Comparison of ENCODE assay signal across 8 cellular contexts in genomic region chr1:167455786-167456446, GRCh38.
DNase-seq lines count a peak whose midpoint lies in the region; ATAC-seq and TF ChIP-seq lines count a peak whose summit lies in the region.

No MANE protein-coding gene starts in this region.

- H3K4me1 ChIP-seq in DOHH2 (ENCODE audit: control insufficient read depth, low read length) (peaks cover 20% of the 10 kb centered on the region), HUES6 (ENCODE audit: control insufficient read depth, insufficient read depth, low read length) (peaks cover 26% of the 10 kb centered on the region; the same call in 1 of the 2 replicates), heart left ventricle (peaks cover 0 to 26% (median 5%) of the 10 kb centered on the region in 12 donors)

- no peaks in the 10 kb centered on the region for H3K79me2 ChIP-seq in DOHH2 (ENCODE audit: control insufficient read depth, low read length)

- intact Hi-C loops in heart left ventricle (cut with DNase I) = loop anchor here in 6 of 10 donors (5.0 to 10.0 kb wide), 3 partner anchors 71 to 79 kb away; no protein-coding TSS in a partner anchor

- no peaks in the 10 kb centered on the region for H4K20me1 ChIP-seq in DOHH2 (ENCODE audit: control insufficient read depth, insufficient read depth, low read depth, low read length)

- TF ChIP-seq CTCF in DOHH2 (IDR thresholded peaks at IDR 0.05; ENCODE audit: low read depth, low read length, poor library complexity, severe bottlenecking) (no peak), heart left ventricle (IDR thresholded peaks at IDR 0.05) (no peak)

- peak overlapping the region; percentile 100 for H3K4me2 ChIP-seq in DOHH2 (ENCODE audit: low read length)

- peak overlapping the region; percentile 79 for H3K4me3 Mint-ChIP-seq in activated naive CD4-positive, alpha-beta T cell treated with anti-CD3 and anti-CD28 coated beads, Interleukin-2, amount 50 U/mL, for 24 hours

- no peak overlapping the region for H3K9ac ChIP-seq in HUES6 (ENCODE audit: low read length)

- peaks cover 69% of the 10 kb centered on the region for H3K4me1 Mint-ChIP-seq in activated naive CD4-positive, alpha-beta T cell treated with anti-CD3 and anti-CD28 coated beads, Interleukin-2, amount 50 U/mL, for 24 hours

- DNase-seq in heart left ventricle = peak in 4 of 5 donors; percentile 40 to 51 (median 46)
- DNase-seq in pons (ENCODE audit: low spot score) = peak; percentile 7
- no peak for DNase-seq in NCI-H446 (lab: John Stamatoyannopoulos, UW)
- no peak for DNase-seq in GDM1 (lab: John Stamatoyannopoulos, UW)

- H3K9me2 ChIP-seq in DOHH2 (replicated peaks; ENCODE audit: control insufficient read depth, low read length) = no peaks in the 10 kb centered on the region

- 0 out of 2 replicates have a peak, but pooled peaks cover 4% of the 10 kb centered on the region for H3F3A ChIP-seq in DOHH2 (ENCODE audit: control insufficient read depth, insufficient read depth)

- H3K36me3 Mint-ChIP-seq in activated naive CD4-positive, alpha-beta T cell treated with anti-CD3 and anti-CD28 coated beads, Interleukin-2, amount 50 U/mL, for 24 hours = no peaks in the 10 kb centered on the region

- H3K27me3 ChIP-seq in DOHH2 (ENCODE audit: control insufficient read depth, low read length) (peaks cover 29% of the 10 kb centered on the region), HUES6 (ENCODE audit: control insufficient read depth, insufficient read depth, low read length) (peaks cover 39% of the 10 kb centered on the region), heart left ventricle (no peaks in the 10 kb centered on the region)

- no peaks in the 10 kb centered on the region for H3K9me3 ChIP-seq in DOHH2 (ENCODE audit: control insufficient read depth, insufficient read depth, low read length)
- H3K9me3 ChIP-seq in HUES6 (ENCODE audit: control insufficient read depth, insufficient read depth, low read depth, low read length) = no peaks in the 10 kb centered on the region
- no peaks in the 10 kb centered on the region for H3K9me3 ChIP-seq in heart left ventricle

- H3K27ac ChIP-seq in DOHH2 (ENCODE audit: low read depth, low read length) = no peak overlapping the region
- H3K27ac ChIP-seq in HUES6 (ENCODE audit: low read depth, low read length) = no peak overlapping the region
- peak overlapping the region; percentile 66 to 94 (median 86) for H3K27ac ChIP-seq in heart left ventricle

- no peaks in the 10 kb centered on the region for H3K36me3 ChIP-seq in DOHH2 (ENCODE audit: control insufficient read depth, low read length)
- H3K36me3 ChIP-seq in HUES6 (ENCODE audit: control insufficient read depth, insufficient read depth, low read length) = no peaks in the 10 kb centered on the region
- no peaks in the 10 kb centered on the region for H3K36me3 ChIP-seq in heart left ventricle

- peak overlapping the region; percentile 93 for H3K4me3 ChIP-seq in DOHH2 (ENCODE audit: low read length)
- peak overlapping the region; percentile 68 for H3K4me3 ChIP-seq in HUES6 (ENCODE audit: low read depth, low read length)
- H3K4me3 ChIP-seq in heart left ventricle = peak overlapping the region; percentile 40 to 93 (median 78)

- peak; percentile 39 for ATAC-seq in GM19467 (IDR thresholded peaks at IDR 0.05; ENCODE audit: unreplicated experiment)
- ATAC-seq in heart left ventricle = peak; percentile 71 to 88 (median 76)

- no peak for TF ChIP-seq POLR2A in heart left ventricle (IDR thresholded peaks at IDR 0.05)

- no peaks in the 10 kb centered on the region for H3K27me3 Mint-ChIP-seq in activated naive CD4-positive, alpha-beta T cell treated with anti-CD3 and anti-CD28 coated beads, Interleukin-2, amount 50 U/mL, for 24 hours

- WGBS in heart left ventricle, 4 donors = 1 to 3% (median 2%) methylated on average over 6 to 23 of the region's 23 CpGs

- peak overlapping the region; percentile 89 for H3K27ac Mint-ChIP-seq in activated naive CD4-positive, alpha-beta T cell treated with anti-CD3 and anti-CD28 coated beads, Interleukin-2, amount 50 U/mL, for 24 hours

- H3K9me3 Mint-ChIP-seq in activated naive CD4-positive, alpha-beta T cell treated with anti-CD3 and anti-CD28 coated beads, Interleukin-2, amount 50 U/mL, for 24 hours = no peaks in the 10 kb centered on the region

Comparison
In these comparisons a context has a peak if more than half of its experiments do, and no peak if none do; other contexts are left out.
1. H3K27ac ChIP-seq: peak in heart left ventricle (12 of 12); none in DOHH2 (single experiment) and HUES6 (single experiment).
2. DNase-seq: peak in heart left ventricle (4 of 5) and pons (single experiment); none in NCI-H446 (0 of 2) and GDM1 (single experiment).
3. Peak in every context shown above with its lines, with median percentiles within 50 percentile points of each other: H3K4me3 ChIP-seq.